In genomic region chr1:204837440-204838084, GRCh38 we compare ENCODE assay signal across 9 cellular contexts. TPM values are rescaled to one million over a fixed set of nuclear protein-coding genes. Genes with fewer than 3 reads are reported as not detected.
DNase-seq lines count a peak whose midpoint lies in the region; ATAC-seq, FAIRE-seq and TF ChIP-seq lines count a peak whose summit lies in the region.
"Had no signal": no experiment of that assay in that cellular context is flagged by ENCODE, and none has a peak within 500 bp of the region (broad histone marks: within the 10 kb centered on the region; RNA-seq: fewer than 3 reads in every experiment).

No MANE protein-coding gene starts in this region.

- H3K9ac ChIP-seq in Karpas-422 (ENCODE audit: low read length), result no peak overlapping the region

- peaks cover 3% of the 10 kb centered on the region for H3K9me3 Mint-ChIP-seq in natural killer cell treated with Interleukin-12 subunit alpha and Interleukin-12 subunit beta and Interleukin-15 and Interleukin-18, amount 100 ng/mL, for 72 hours

- H4K20me1 ChIP-seq in Karpas-422 (ENCODE audit: insufficient read depth, low read depth, low read length), result no peaks in the 10 kb centered on the region

- H3K4me1 Mint-ChIP-seq in natural killer cell treated with Interleukin-12 subunit alpha and Interleukin-12 subunit beta and Interleukin-15 and Interleukin-18, amount 100 ng/mL, for 72 hours (ENCODE audit: low read depth in 2 of 2), result no peaks in the 10 kb centered on the region

- H3K4me2 ChIP-seq in Karpas-422 (ENCODE audit: low read depth, low read length, poor library complexity, severe bottlenecking), result no peak overlapping the region

- no peak overlapping the region for H3K27ac Mint-ChIP-seq in natural killer cell treated with Interleukin-12 subunit alpha and Interleukin-12 subunit beta and Interleukin-15 and Interleukin-18, amount 100 ng/mL, for 72 hours

- FAIRE-seq in GM12891 (lab: Jason Lieb, UNC), result no peak

- peaks cover 17 to 42% of the 10 kb centered on the region in 2 donors for H3K27me3 Mint-ChIP-seq in natural killer cell treated with Interleukin-12 subunit alpha and Interleukin-12 subunit beta and Interleukin-15 and Interleukin-18, amount 100 ng/mL, for 72 hours

- no peak overlapping the region for H3K4me3 ChIP-seq in Karpas-422 (ENCODE audit: low read length)
- H3K4me3 ChIP-seq: skin epidermis had no signal

- H3K4me1 ChIP-seq in Karpas-422 (ENCODE audit: low read length), result peaks cover 6% of the 10 kb centered on the region

- TF ChIP-seq POLR2A in GM12891 (IDR thresholded peaks at IDR 0.05; ENCODE audit: low read depth, low read length), result no peak

- no peaks in the 10 kb centered on the region for H3K36me3 Mint-ChIP-seq in natural killer cell treated with Interleukin-12 subunit alpha and Interleukin-12 subunit beta and Interleukin-15 and Interleukin-18, amount 100 ng/mL, for 72 hours

- no peak overlapping the region for H3K4me3 Mint-ChIP-seq in natural killer cell treated with Interleukin-12 subunit alpha and Interleukin-12 subunit beta and Interleukin-15 and Interleukin-18, amount 100 ng/mL, for 72 hours

- H3K9me2 ChIP-seq in Karpas-422 (replicated peaks; ENCODE audit: insufficient read depth, low read length), result no peaks in the 10 kb centered on the region

- H3K36me3 ChIP-seq in Karpas-422 (ENCODE audit: insufficient read depth, low read length), result no peaks in the 10 kb centered on the region

- ATAC-seq in natural killer cell treated with Interleukin-12 subunit alpha and Interleukin-12 subunit beta and Interleukin-15 and Interleukin-18, amount 100 ng/mL, for 72 hours, result no peak

- DNase-seq in COLO829 (ENCODE audit: low spot score) (peak; percentile 78), Karpas-422 (peak; percentile 61), amniotic stem cell (lab: John Stamatoyannopoulos, UW) (peak; percentile 9), kidney glomerular epithelial cell (lab: John Stamatoyannopoulos, UW) (peak; percentile 53), GM12891 (ENCODE audit: insufficient read length, low spot score) (no peak), CD1c-positive myeloid dendritic cell (ENCODE audit: extremely low spot score) (no peak), SKM-1 (lab: John Stamatoyannopoulos, UW; ENCODE audit: unreplicated experiment) (no peak)
- no peak for DNase-seq in natural killer cell treated with Interleukin-12 subunit alpha and Interleukin-12 subunit beta and Interleukin-15 and Interleukin-18, amount 100 ng/mL, for 72 hours (ENCODE audit: low spot score)

- H3K79me2 ChIP-seq in Karpas-422 (ENCODE audit: low read length), result no peaks in the 10 kb centered on the region

- no peaks in the 10 kb centered on the region for H3K9me3 ChIP-seq in Karpas-422 (ENCODE audit: low read length)

- H2AFZ ChIP-seq in Karpas-422 (ENCODE audit: low read length), result no peak overlapping the region

- H3K27me3 ChIP-seq in Karpas-422 (ENCODE audit: low read length), result no peaks in the 10 kb centered on the region

- H3K27ac ChIP-seq in Karpas-422 (ENCODE audit: low read length), result no peak overlapping the region
- H3K27ac ChIP-seq: skin epidermis had no signal

TF ChIP-seq in GM12891, 5 proteins besides CTCF, POLR2A, EP300 and RAD21:
- TF ChIP-seq TAF1 (IDR thresholded peaks at IDR 0.05; ENCODE audit: low read depth, low read length) (no peak), SPI1 (IDR thresholded peaks at IDR 0.05; ENCODE audit: low read depth, low read length) (no peak), PAX5 (IDR thresholded peaks at IDR 0.05; ENCODE audit: insufficient read depth, low read length, severe bottlenecking) (no peak), POLR2AphosphoS5 (IDR thresholded peaks at IDR 0.05; ENCODE audit: low read depth, low read length) (no peak), POU2F2 (IDR thresholded peaks at IDR 0.05; ENCODE audit: low read depth, low read length) (no peak)

RNA-seq across cellular contexts. Expression of gene NFASC, which starts 33.1 kb away (rescaled TPM):
- 0.75 and 2.2 TPM in 2 replicates for total RNA-seq in Karpas-422 (2014; rRNA removed; shearing (Covaris generic); ENCODE audit: low replicate concordance)
- 0.22 TPM for polyA plus RNA-seq in GM12891 (2012; ENCODE audit: low read depth, missing spikeins)
- under 1 TPM; 0.36 to 0.71 TPM for total RNA-seq in natural killer cell treated with Interleukin-12 subunit alpha and Interleukin-12 subunit beta and Interleukin-15 and Interleukin-18, amount 100 ng/mL, for 72 hours

Comparison
In these comparisons a context has a peak if more than half of its experiments do, and no peak if none do; other contexts are left out.
1. DNase-seq: peak in COLO829 (single experiment), Karpas-422 (single experiment), amniotic stem cell (single experiment) and kidney glomerular epithelial cell (single experiment); none in GM12891 (single experiment), natural killer cell treated with Interleukin-12 subunit alpha and Interleukin-12 subunit beta and Interleukin-15 and Interleukin-18, amount 100 ng/mL, for 72 hours (single experiment), CD1c-positive myeloid dendritic cell (single experiment) and SKM-1 (single experiment).